ENCODE assay signal across 35 cellular contexts in genomic region chr16:84262939-84263338, GRCh38. TPM values are rescaled to one million over a fixed set of nuclear protein-coding genes. Genes with fewer than 3 reads are reported as not detected.
"Had no signal": no experiment of that assay in that cellular context is flagged by ENCODE, and none has a peak within 500 bp of the region (broad histone marks: within the 10 kb centered on the region; RNA-seq: fewer than 3 reads in every experiment).

No MANE protein-coding gene starts in this region.

- ATAC-seq: natural killer cell; psoas muscle; right cardiac atrium; sciatic nerve; stimulated activated memory B cell treated with anti-CD40 and anti-IgM and Interleukin-4, amounts not matched to agents 10 μg/mL and 1 μg/mL and 100 μg/mL, for 72 hours; stimulated activated naive CD8-positive, alpha-beta T cell treated with anti-CD3 and anti-CD28 coated beads, Interleukin-15, amount 100 ng/mL, for 72 hours; stimulated activated naive CD8-positive, alpha-beta T cell treated with anti-CD3 and anti-CD28 coated beads, Interleukin-15, Interleukin-2, amounts not matched to agents 100 U/mL and 50 U/mL, for 24 hours; upper lobe of right lung had no signal

- H2AFZ ChIP-seq: neural progenitor cell, parathyroid adenoma had no signal

- DNase-seq: natural killer cell; occipital lobe; ovary; psoas muscle; right cardiac atrium; spleen; stimulated activated CD4-positive, alpha-beta T cell treated with anti-CD3 and anti-CD28 coated beads, Interleukin-12 subunit alpha, Interleukin-12 subunit beta, amount 100 ng/mL, for 4 hours; stimulated activated CD4-positive, alpha-beta T cell treated with anti-CD3 and anti-CD28 coated beads, Interleukin-1b, Interleukin-23, amount 100 ng/mL, for 48 hours; stimulated activated CD4-positive, alpha-beta T cell treated with anti-CD3 and anti-CD28 coated beads, Interleukin-4, amount 100 ng/mL, for 1 hour; stimulated activated CD4-positive, alpha-beta T cell treated with anti-CD3 and anti-CD28 coated beads, Interleukin-4, amount 100 ng/mL, for 4 hours; stimulated activated CD8-positive, alpha-beta memory T cell treated with anti-CD3 and anti-CD28 coated beads, Interleukin-4, amount 100 ng/mL, for 48 hours; stimulated activated naive CD4-positive, alpha-beta T cell; stimulated activated naive CD8-positive, alpha-beta T cell treated with anti-CD3 and anti-CD28 coated beads, Interleukin-15, amount 100 ng/mL, for 72 hours; stimulated activated naive CD8-positive, alpha-beta T cell treated with anti-CD3 and anti-CD28 coated beads, Interleukin-15, Interleukin-2, amounts not matched to agents 100 U/mL and 50 U/mL, for 24 hours; substantia nigra; testis; tibial artery; transverse colon; upper lobe of right lung; uterus had no signal

- H3K4me2 ChIP-seq: neural progenitor cell, smooth muscle cell had no signal

- H3K79me2 ChIP-seq: parathyroid adenoma had no signal

- H3K9ac ChIP-seq: neural progenitor cell, parathyroid adenoma had no signal

- H3K27ac ChIP-seq: neural progenitor cell, ovary, parathyroid adenoma, psoas muscle, skin epidermis, spleen, suprapubic skin, testis, tibial artery, transverse colon, upper lobe of right lung, uterus had no signal

- H3K9me3 Mint-ChIP-seq: natural killer cell; nephron; neural progenitor cell; stimulated activated naive CD8-positive, alpha-beta T cell treated with anti-CD3 and anti-CD28 coated beads, Interleukin-15, amount 100 ng/mL, for 72 hours had no signal

- H3K27me3 ChIP-seq: neural progenitor cell, ovary, testis, transverse colon, upper lobe of right lung, uterus had no signal

- H3K36me3 Mint-ChIP-seq: natural killer cell; neural progenitor cell; stimulated activated memory B cell treated with anti-CD40 and anti-IgM and Interleukin-4, amounts not matched to agents 10 μg/mL and 1 μg/mL and 100 μg/mL, for 72 hours; type B pancreatic cell had no signal

- H3K4me3 ChIP-seq: neural progenitor cell, ovary, psoas muscle, skin epidermis, smooth muscle cell, spleen, suprapubic skin, testis, tibial artery, transverse colon, upper lobe of right lung, uterus had no signal

- H3K4me1 Mint-ChIP-seq: natural killer cell; nephron; stimulated activated memory B cell treated with anti-CD40 and anti-IgM and Interleukin-4, amounts not matched to agents 10 μg/mL and 1 μg/mL and 100 μg/mL, for 72 hours; stimulated activated naive CD8-positive, alpha-beta T cell treated with anti-CD3 and anti-CD28 coated beads, Interleukin-15, amount 100 ng/mL, for 72 hours had no signal

- H3K9me3 ChIP-seq: ovary, psoas muscle, suprapubic skin, testis, tibial artery, transverse colon, upper lobe of right lung, uterus had no signal

- H3K4me3 Mint-ChIP-seq: natural killer cell; nephron; stimulated activated memory B cell treated with anti-CD40 and anti-IgM and Interleukin-4, amounts not matched to agents 10 μg/mL and 1 μg/mL and 100 μg/mL, for 72 hours; stimulated activated naive CD8-positive, alpha-beta T cell treated with anti-CD3 and anti-CD28 coated beads, Interleukin-15, amount 100 ng/mL, for 72 hours; type B pancreatic cell had no signal

- H3K27ac Mint-ChIP-seq: natural killer cell; nephron; neural progenitor cell; progenitor cell of endocrine pancreas; stimulated activated memory B cell treated with anti-CD40 and anti-IgM and Interleukin-4, amounts not matched to agents 10 μg/mL and 1 μg/mL and 100 μg/mL, for 72 hours; stimulated activated naive CD8-positive, alpha-beta T cell treated with anti-CD3 and anti-CD28 coated beads, Interleukin-15, amount 100 ng/mL, for 72 hours; type B pancreatic cell had no signal

- H3K36me3 ChIP-seq: neural progenitor cell, ovary, spleen, suprapubic skin, tibial artery, transverse colon, upper lobe of right lung, uterus had no signal

- H3K4me1 ChIP-seq: neural progenitor cell, parathyroid adenoma, psoas muscle, spleen, suprapubic skin, testis, tibial artery, transverse colon, upper lobe of right lung, uterus had no signal

RNA-seq across cellular contexts. Expression of gene KCNG4, which starts 23.1 kb away (rescaled TPM):
- total RNA-seq: natural killer cell, occipital lobe, osteoblast, ovary, progenitor cell of endocrine pancreas, renal cortical epithelial cell, right cardiac atrium, sciatic nerve, smooth muscle cell, spleen, suprapubic skin, transverse colon, upper lobe of right lung, urinary bladder, uterus had no signal
- polyA plus RNA-seq: neural cell, ovary, right cardiac atrium, smooth muscle cell, spleen, thymus, urinary bladder had no signal

RNA-seq across cellular contexts. Expression of gene WFDC1, which starts 31.7 kb away (rescaled TPM):
- total RNA-seq: natural killer cell, osteoblast had no signal
- polyA plus RNA-seq: neural cell had no signal
